18 cellular contexts compared by ENCODE assay signal in genomic region chr6:14092861-14093789, GRCh38. TPM values are rescaled to one million over a fixed set of nuclear protein-coding genes. Genes with fewer than 3 reads are reported as not detected.
A peak's percentile ranks its signal among the peaks of the same experiment; 100 is the strongest.
DNase-seq lines count a peak whose midpoint lies in the region; ATAC-seq and TF ChIP-seq lines count a peak whose summit lies in the region.
"Had no signal": no experiment of that assay in that cellular context is flagged by ENCODE, and none has a peak within 500 bp of the region (broad histone marks: within the 10 kb centered on the region; RNA-seq: fewer than 3 reads in every experiment).

No MANE protein-coding gene starts in this region.

- H3K9me3 Mint-ChIP-seq in activated CD4-positive, alpha-beta T cell treated with anti-CD3 and anti-CD28 coated beads, Interleukin-2, amount 10 ng/mL, durations not matched to agents 24 days and 14 days, result peaks cover 4% of the 10 kb centered on the region
- peaks cover 8% of the 10 kb centered on the region for H3K9me3 Mint-ChIP-seq in activated CD4-positive, alpha-beta T cell treated with anti-CD3 and anti-CD28 coated beads for 36 hours (ENCODE audit: low read depth)
- H3K9me3 Mint-ChIP-seq in activated T-helper 1 cell treated with anti-CD3 and anti-CD28 coated beads, Interleukin-12 subunit alpha, Interleukin-12 subunit beta, Interleukin-2, Interleukin-4 antibody, amounts not matched to agents 30 ng/mL and 10 ng/mL and 1 ng/mL, durations not matched to agents 14 hours and 24 hours and 36 hours, result peaks cover 5% of the 10 kb centered on the region
- peaks cover 9 to 10% of the 10 kb centered on the region in 2 donors for H3K9me3 Mint-ChIP-seq in stimulated activated naive B cell treated with anti-CD40 and anti-IgM and Interleukin-4, amounts not matched to agents 10 μg/mL and 1 μg/mL and 100 μg/mL, for 72 hours
- H3K9me3 Mint-ChIP-seq in GM23338, result peaks cover 6% of the 10 kb centered on the region; the same call in 2 of the 3 replicates

- no peak overlapping the region for H2AFZ ChIP-seq in osteoblast (ENCODE audit: low read length)
- H2AFZ ChIP-seq in GM23338, result no peak overlapping the region

- H3K36me3 Mint-ChIP-seq in activated CD4-positive, alpha-beta T cell treated with anti-CD3 and anti-CD28 coated beads, Interleukin-2, amount 10 ng/mL, durations not matched to agents 24 days and 14 days (ENCODE audit: low read depth), result no peaks in the 10 kb centered on the region
- H3K36me3 Mint-ChIP-seq in activated CD4-positive, alpha-beta T cell treated with anti-CD3 and anti-CD28 coated beads for 36 hours (ENCODE audit: low read depth), result peaks cover 4% of the 10 kb centered on the region
- H3K36me3 Mint-ChIP-seq in activated T-helper 1 cell treated with anti-CD3 and anti-CD28 coated beads, Interleukin-12 subunit alpha, Interleukin-12 subunit beta, Interleukin-2, Interleukin-4 antibody, amounts not matched to agents 30 ng/mL and 10 ng/mL and 1 ng/mL, durations not matched to agents 14 hours and 24 hours and 36 hours (ENCODE audit: low read depth), result no peaks in the 10 kb centered on the region
- peaks cover 10 to 14% of the 10 kb centered on the region in 2 donors for H3K36me3 Mint-ChIP-seq in stimulated activated naive B cell treated with anti-CD40 and anti-IgM and Interleukin-4, amounts not matched to agents 10 μg/mL and 1 μg/mL and 100 μg/mL, for 72 hours
- no peaks in the 10 kb centered on the region for H3K36me3 Mint-ChIP-seq in GM23338 (ENCODE audit: low read depth)

- H3K4me1 ChIP-seq in osteoblast (ENCODE audit: insufficient read depth, low read length) (no peaks in the 10 kb centered on the region), GM23338 (ENCODE audit: insufficient read depth) (peaks cover 9% of the 10 kb centered on the region)
- H3K4me1 ChIP-seq: psoas muscle had no signal

- peak overlapping the region; percentile 79 for H3K27ac Mint-ChIP-seq in activated CD4-positive, alpha-beta T cell treated with anti-CD3 and anti-CD28 coated beads, Interleukin-2, amount 10 ng/mL, durations not matched to agents 24 days and 14 days
- H3K27ac Mint-ChIP-seq in activated CD4-positive, alpha-beta T cell treated with anti-CD3 and anti-CD28 coated beads for 36 hours, result no peak overlapping the region
- peak overlapping the region; percentile 18 for H3K27ac Mint-ChIP-seq in activated T-helper 1 cell treated with anti-CD3 and anti-CD28 coated beads, Interleukin-12 subunit alpha, Interleukin-12 subunit beta, Interleukin-2, Interleukin-4 antibody, amounts not matched to agents 30 ng/mL and 10 ng/mL and 1 ng/mL, durations not matched to agents 14 hours and 24 hours and 36 hours
- peak overlapping the region; percentile 95 for H3K27ac Mint-ChIP-seq in stimulated activated naive B cell treated with anti-CD40 and anti-IgM and Interleukin-4, amounts not matched to agents 10 μg/mL and 1 μg/mL and 100 μg/mL, for 72 hours
- H3K27ac Mint-ChIP-seq in GM23338, result no peak overlapping the region
- H3K27ac Mint-ChIP-seq: activated naive CD8-positive, alpha-beta T cell; CD4-positive, alpha-beta T cell had no signal

- no peaks in the 10 kb centered on the region for H3K9me3 ChIP-seq in osteoblast (ENCODE audit: low read depth, low read length)
- H3K9me3 ChIP-seq: esophagus squamous epithelium, psoas muscle had no signal

- H3K9me2 ChIP-seq in GM23338 (ENCODE audit: insufficient read depth), result peaks cover 6% of the 10 kb centered on the region; the same call in 1 of the 2 replicates

- H3K36me3 ChIP-seq in osteoblast (ENCODE audit: insufficient read depth, low read length), result no peaks in the 10 kb centered on the region
- no peaks in the 10 kb centered on the region for H3K36me3 ChIP-seq in GM23338 (ENCODE audit: insufficient read depth)
- H3K36me3 ChIP-seq: esophagus squamous epithelium had no signal

- CTCF ChIA-PET in activated CD4-positive, alpha-beta T cell treated with anti-CD3 and anti-CD28 coated beads for 36 hours (lab: Charles Lee), result interaction anchor here (0.9 to 1.0 kb wide), 2 partner anchors 16 to 185 kb away, joined by 3 read pairs; no protein-coding TSS in a partner anchor

- H3K4me3 Mint-ChIP-seq in activated CD4-positive, alpha-beta T cell treated with anti-CD3 and anti-CD28 coated beads, Interleukin-2, amount 10 ng/mL, durations not matched to agents 24 days and 14 days, result no peak overlapping the region
- H3K4me3 Mint-ChIP-seq in activated CD4-positive, alpha-beta T cell treated with anti-CD3 and anti-CD28 coated beads for 36 hours, result no peak overlapping the region
- no peak overlapping the region for H3K4me3 Mint-ChIP-seq in activated T-helper 1 cell treated with anti-CD3 and anti-CD28 coated beads, Interleukin-12 subunit alpha, Interleukin-12 subunit beta, Interleukin-2, Interleukin-4 antibody, amounts not matched to agents 30 ng/mL and 10 ng/mL and 1 ng/mL, durations not matched to agents 14 hours and 24 hours and 36 hours
- H3K4me3 Mint-ChIP-seq in stimulated activated naive B cell treated with anti-CD40 and anti-IgM and Interleukin-4, amounts not matched to agents 10 μg/mL and 1 μg/mL and 100 μg/mL, for 72 hours, result peak overlapping the region; percentile 52 to 64
- no peak overlapping the region for H3K4me3 Mint-ChIP-seq in GM23338
- H3K4me3 Mint-ChIP-seq: activated naive CD8-positive, alpha-beta T cell; CD4-positive, alpha-beta T cell had no signal

- H3K4me3 ChIP-seq in fibroblast of villous mesenchyme (ENCODE audit: low read depth, low read length) (no peak overlapping the region), osteoblast (ENCODE audit: insufficient read depth, low read length) (no peak overlapping the region), GM23338 (no peak overlapping the region)
- H3K4me3 ChIP-seq: coronary artery, esophagus squamous epithelium, psoas muscle had no signal

- no peaks in the 10 kb centered on the region for H3F3A ChIP-seq in GM23338 (replicated peaks; ENCODE audit: low read depth)

- DNase-seq in activated CD4-positive, alpha-beta T cell treated with anti-CD3 and anti-CD28 coated beads, Interleukin-2, amount 10 ng/mL, durations not matched to agents 24 days and 14 days, result no peak
- DNase-seq in activated CD4-positive, alpha-beta T cell treated with anti-CD3 and anti-CD28 coated beads for 36 hours, result no peak
- no peak for DNase-seq in activated T-helper 1 cell treated with anti-CD3 and anti-CD28 coated beads, Interleukin-12 subunit alpha, Interleukin-12 subunit beta, Interleukin-2, Interleukin-4 antibody, amounts not matched to agents 30 ng/mL and 10 ng/mL and 1 ng/mL, durations not matched to agents 14 hours and 24 hours and 36 hours (ENCODE audit: low spot score)
- DNase-seq in fibroblast of villous mesenchyme (ENCODE audit: low read depth), result peak; percentile 82
- no peak for DNase-seq in stimulated activated naive B cell treated with anti-CD40 and anti-IgM and Interleukin-4, amounts not matched to agents 10 μg/mL and 1 μg/mL and 100 μg/mL, for 72 hours
- DNase-seq in NCI-H187 treated with DMSO at 0.1 percent for 48 hours (lab: John Stamatoyannopoulos, UW), result no peak
- DNase-seq in osteoblast (ENCODE audit: insufficient read length, low spot score, missing footprints), result no peak
- DNase-seq in GM23338 (ENCODE audit: low spot score), result no peak
- DNase-seq: activated T-cell treated with anti-CD3 and anti-CD28 coated beads for 4 hours; CD4-positive, alpha-beta T cell; esophagus squamous epithelium; left colon; NCI-H1694; NCI-H526 treated with DMSO at 0.1 percent for 48 hours; psoas muscle; T-helper 1 cell had no signal

- no peak overlapping the region for H3K27ac ChIP-seq in osteoblast (ENCODE audit: low read depth, low read length)
- H3K27ac ChIP-seq in GM23338 (ENCODE audit: low read depth), result no peak overlapping the region
- H3K27ac ChIP-seq: coronary artery, psoas muscle had no signal

- no peaks in the 10 kb centered on the region for H3K79me2 ChIP-seq in osteoblast (ENCODE audit: insufficient read depth, low read length)
- H3K79me2 ChIP-seq in GM23338 (replicated peaks; ENCODE audit: insufficient read depth), result no peaks in the 10 kb centered on the region

- H4K20me1 ChIP-seq in osteoblast (ENCODE audit: insufficient read depth, low read length) (no peaks in the 10 kb centered on the region), GM23338 (replicated peaks; ENCODE audit: insufficient read depth) (no peaks in the 10 kb centered on the region)

- TF ChIP-seq CTCF in fibroblast of villous mesenchyme (IDR thresholded peaks at IDR 0.05; ENCODE audit: insufficient read depth, low read depth, low read length), result no peak
- no peak for TF ChIP-seq CTCF in osteoblast (IDR thresholded peaks at IDR 0.05; ENCODE audit: extremely low read depth, low read depth, low read length)
- no peak for TF ChIP-seq CTCF in GM23338 (conservative IDR thresholded peaks at IDR 0.05; ENCODE audit: low read depth in 2 of 2)

- no peak overlapping the region for H3K4me2 ChIP-seq in osteoblast (ENCODE audit: insufficient read depth, low read length)
- no peak overlapping the region for H3K4me2 ChIP-seq in GM23338

- peaks cover 48% of the 10 kb centered on the region for H3K4me1 Mint-ChIP-seq in activated CD4-positive, alpha-beta T cell treated with anti-CD3 and anti-CD28 coated beads, Interleukin-2, amount 10 ng/mL, durations not matched to agents 24 days and 14 days
- H3K4me1 Mint-ChIP-seq in activated CD4-positive, alpha-beta T cell treated with anti-CD3 and anti-CD28 coated beads for 36 hours, result peaks cover 39% of the 10 kb centered on the region
- H3K4me1 Mint-ChIP-seq in activated T-helper 1 cell treated with anti-CD3 and anti-CD28 coated beads, Interleukin-12 subunit alpha, Interleukin-12 subunit beta, Interleukin-2, Interleukin-4 antibody, amounts not matched to agents 30 ng/mL and 10 ng/mL and 1 ng/mL, durations not matched to agents 14 hours and 24 hours and 36 hours (ENCODE audit: low read depth), result peaks cover 51% of the 10 kb centered on the region
- peaks cover 71 to 93% of the 10 kb centered on the region in 2 donors for H3K4me1 Mint-ChIP-seq in stimulated activated naive B cell treated with anti-CD40 and anti-IgM and Interleukin-4, amounts not matched to agents 10 μg/mL and 1 μg/mL and 100 μg/mL, for 72 hours
- peaks cover 8% of the 10 kb centered on the region for H3K4me1 Mint-ChIP-seq in GM23338

- POLR2A ChIA-PET in activated CD4-positive, alpha-beta T cell treated with anti-CD3 and anti-CD28 coated beads for 36 hours (lab: Charles Lee), result no interaction called here

- peaks cover 3% of the 10 kb centered on the region for H3K27me3 Mint-ChIP-seq in activated CD4-positive, alpha-beta T cell treated with anti-CD3 and anti-CD28 coated beads, Interleukin-2, amount 10 ng/mL, durations not matched to agents 24 days and 14 days
- H3K27me3 Mint-ChIP-seq in activated CD4-positive, alpha-beta T cell treated with anti-CD3 and anti-CD28 coated beads for 36 hours, result no peaks in the 10 kb centered on the region
- peaks cover 6% of the 10 kb centered on the region for H3K27me3 Mint-ChIP-seq in activated T-helper 1 cell treated with anti-CD3 and anti-CD28 coated beads, Interleukin-12 subunit alpha, Interleukin-12 subunit beta, Interleukin-2, Interleukin-4 antibody, amounts not matched to agents 30 ng/mL and 10 ng/mL and 1 ng/mL, durations not matched to agents 14 hours and 24 hours and 36 hours (ENCODE audit: insufficient read depth)
- no peaks in the 10 kb centered on the region for H3K27me3 Mint-ChIP-seq in stimulated activated naive B cell treated with anti-CD40 and anti-IgM and Interleukin-4, amounts not matched to agents 10 μg/mL and 1 μg/mL and 100 μg/mL, for 72 hours
- peaks cover 6% of the 10 kb centered on the region for H3K27me3 Mint-ChIP-seq in GM23338 (ENCODE audit: insufficient read depth, low read depth, poor library complexity)
- H3K27me3 Mint-ChIP-seq: activated naive CD8-positive, alpha-beta T cell; CD4-positive, alpha-beta T cell had no signal

- ATAC-seq in activated CD4-positive, alpha-beta T cell treated with anti-CD3 and anti-CD28 coated beads for 36 hours, result no peak
- ATAC-seq in stimulated activated naive B cell treated with anti-CD40 and anti-IgM and Interleukin-4, amounts not matched to agents 10 μg/mL and 1 μg/mL and 100 μg/mL, for 72 hours (replicated peaks), result no peak
- ATAC-seq in GM23338, result no peak
- ATAC-seq: left colon, psoas muscle had no signal

- H3K27me3 ChIP-seq in osteoblast (ENCODE audit: insufficient read depth, low read length) (peaks cover 8% of the 10 kb centered on the region), GM23338 (ENCODE audit: insufficient read depth) (no peaks in the 10 kb centered on the region)

- intact Hi-C loops in activated CD4-positive, alpha-beta T cell treated with anti-CD3 and anti-CD28 coated beads, Interleukin-2, amount 10 ng/mL, durations not matched to agents 24 days and 14 days (cut with micrococcal nuclease), result no loop called here
- intact Hi-C loops in activated CD4-positive, alpha-beta T cell treated with anti-CD3 and anti-CD28 coated beads for 36 hours (cut with DNase I, micrococcal nuclease), result no loop called here
- intact Hi-C loops in activated T-helper 1 cell treated with anti-CD3 and anti-CD28 coated beads, Interleukin-12 subunit alpha, Interleukin-12 subunit beta, Interleukin-2, Interleukin-4 antibody, amounts not matched to agents 30 ng/mL and 10 ng/mL and 1 ng/mL, durations not matched to agents 14 hours and 24 hours and 36 hours (cut with micrococcal nuclease), result no loop called here

RNA-seq across cellular contexts. Expression of gene CD83, which starts 24.4 kb away (rescaled TPM):
- total RNA-seq in activated CD4-positive, alpha-beta T cell treated with anti-CD3 and anti-CD28 coated beads, Interleukin-2, amount 10 ng/mL, durations not matched to agents 24 days and 14 days, result 80.2 and 84.8 TPM in 2 replicates
- total RNA-seq in activated CD4-positive, alpha-beta T cell treated with anti-CD3 and anti-CD28 coated beads for 36 hours, result 10 to 100 TPM; 22.0 to 22.9 TPM
- total RNA-seq in activated T-helper 1 cell treated with anti-CD3 and anti-CD28 coated beads, Interleukin-12 subunit alpha, Interleukin-12 subunit beta, Interleukin-2, Interleukin-4 antibody, amounts not matched to agents 30 ng/mL and 10 ng/mL and 1 ng/mL, durations not matched to agents 14 hours and 24 hours and 36 hours, result 101 and 107 TPM in 2 replicates
- total RNA-seq in fibroblast of villous mesenchyme, result 0.32 and 0.86 TPM in 2 replicates
- total RNA-seq in osteoblast, result 1.4 and 1.5 TPM in 2 replicates
- 10.9 and 13.2 TPM in 2 replicates for total RNA-seq in GM23338 (2014; rRNA removed; shearing (Covaris generic))
- 6.0 and 8.1 TPM in 2 replicates for polyA plus RNA-seq in GM23338 (2016; fragmentation: Nextera tagmentation; extraction: Ambion mirVana)

Comparison
In these comparisons a context has a peak if more than half of its experiments do, and no peak if none do; other contexts are left out.
1. H3K27ac Mint-ChIP-seq: peak in activated CD4-positive, alpha-beta T cell treated with anti-CD3 and anti-CD28 coated beads, Interleukin-2, amount 10 ng/mL, durations not matched to agents 24 days and 14 days (single experiment), activated T-helper 1 cell treated with anti-CD3 and anti-CD28 coated beads, Interleukin-12 subunit alpha, Interleukin-12 subunit beta, Interleukin-2, Interleukin-4 antibody, amounts not matched to agents 30 ng/mL and 10 ng/mL and 1 ng/mL, durations not matched to agents 14 hours and 24 hours and 36 hours (single experiment) and stimulated activated naive B cell treated with anti-CD40 and anti-IgM and Interleukin-4, amounts not matched to agents 10 μg/mL and 1 μg/mL and 100 μg/mL, for 72 hours (single experiment); none in activated CD4-positive, alpha-beta T cell treated with anti-CD3 and anti-CD28 coated beads for 36 hours (single experiment) and GM23338 (single experiment).
2. H3K4me3 Mint-ChIP-seq: peak in stimulated activated naive B cell treated with anti-CD40 and anti-IgM and Interleukin-4, amounts not matched to agents 10 μg/mL and 1 μg/mL and 100 μg/mL, for 72 hours (2 of 2); none in activated CD4-positive, alpha-beta T cell treated with anti-CD3 and anti-CD28 coated beads, Interleukin-2, amount 10 ng/mL, durations not matched to agents 24 days and 14 days (single experiment), activated CD4-positive, alpha-beta T cell treated with anti-CD3 and anti-CD28 coated beads for 36 hours (single experiment), activated T-helper 1 cell treated with anti-CD3 and anti-CD28 coated beads, Interleukin-12 subunit alpha, Interleukin-12 subunit beta, Interleukin-2, Interleukin-4 antibody, amounts not matched to agents 30 ng/mL and 10 ng/mL and 1 ng/mL, durations not matched to agents 14 hours and 24 hours and 36 hours (single experiment) and GM23338 (single experiment).